Comparison of ENCODE assay signal across 8 cellular contexts in genomic region chr10:88994034-88994433, GRCh38.
DNase-seq lines count a peak whose midpoint lies in the region; ATAC-seq and TF ChIP-seq lines count a peak whose summit lies in the region.

No MANE protein-coding gene starts in this region.

- H3K79me2 ChIP-seq in DOHH2 (ENCODE audit: control insufficient read depth, low read length), result no peaks in the 10 kb centered on the region

- no peaks in the 10 kb centered on the region for H4K20me1 ChIP-seq in DOHH2 (ENCODE audit: control insufficient read depth, insufficient read depth, low read depth, low read length)

- DNase-seq in astrocyte of the spinal cord (ENCODE audit: low read depth, low spot score), result peak; percentile 8
- DNase-seq in stimulated activated CD4-positive, alpha-beta T cell treated with anti-CD3 and anti-CD28 coated beads, Interleukin-2, amount 100 ng/mL, for 48 hours, result no peak

- H3K36me3 ChIP-seq in DOHH2 (ENCODE audit: control insufficient read depth, low read length), result no peaks in the 10 kb centered on the region
- no peaks in the 10 kb centered on the region for H3K36me3 ChIP-seq in HEK293 (ENCODE audit: control insufficient read depth in 2 of 2, insufficient read depth in 1 of 2, low read length in 2 of 2)
- H3K36me3 ChIP-seq in neutrophil, result no peaks in the 10 kb centered on the region

- POLR2A ChIA-PET in HEK293 (lab: Yijun Ruan, JAX), result interaction anchor here (1.2 to 1.7 kb wide), 2 partner anchors 114 to 213 kb away, joined by 3 to 7 read pairs; partner anchors contain the start of genes CH25H and STAMBPL1

- H3K4me3 ChIP-seq in DOHH2 (ENCODE audit: low read length) (no peak overlapping the region), HEK293 (ENCODE audit: low read depth, low read length) (no peak overlapping the region), astrocyte of the spinal cord (ENCODE audit: low read depth, low read length) (no peak overlapping the region), neutrophil (ENCODE audit: low read depth in 1 of 2, low read length in 1 of 2) (no peak overlapping the region)

- TF ChIP-seq CTCF in DOHH2 (IDR thresholded peaks at IDR 0.05; ENCODE audit: low read depth, low read length, poor library complexity, severe bottlenecking), result no peak
- TF ChIP-seq CTCF in HEK293 (tag by site-specific recombination; IDR thresholded peaks at IDR 0.05), result no peak
- TF ChIP-seq CTCF in astrocyte of the spinal cord (IDR thresholded peaks at IDR 0.05; ENCODE audit: low read depth, low read length), result no peak
- TF ChIP-seq CTCF in neutrophil (IDR thresholded peaks at IDR 0.05), result no peak

- CTCF ChIA-PET in HEK293 (lab: Yijun Ruan, JAX), result interaction anchor here (0.9 to 7.4 kb wide), 9 partner anchors 30 to 224 kb away, joined by 3 to 137 read pairs (median 5); no protein-coding TSS in a partner anchor

- in situ Hi-C loops in astrocyte of the spinal cord (cut with HindIII; ENCODE audit: low sequenced_read_pairs), result no loop called here

- H3K27ac ChIP-seq in DOHH2 (ENCODE audit: low read depth, low read length), result no peak overlapping the region
- H3K27ac ChIP-seq in HEK293 (ENCODE audit: extremely low read depth, low read depth, low read length), result no peak overlapping the region
- peak overlapping the region; percentile 1 for H3K27ac ChIP-seq in neutrophil

- peaks cover 7% of the 10 kb centered on the region; the same call in 1 of the 2 replicates for H3F3A ChIP-seq in DOHH2 (ENCODE audit: control insufficient read depth, insufficient read depth)

- H3K9me2 ChIP-seq in DOHH2 (replicated peaks; ENCODE audit: control insufficient read depth, low read length), result no peaks in the 10 kb centered on the region

- ATAC-seq in GM18520 (IDR thresholded peaks at IDR 0.05; ENCODE audit: unreplicated experiment) (no peak), HG02840 (IDR thresholded peaks at IDR 0.05; ENCODE audit: low FRiP score, unreplicated experiment) (no peak), HG02798 (IDR thresholded peaks at IDR 0.05; ENCODE audit: poor library complexity, unreplicated experiment) (no peak)

- H3K27me3 ChIP-seq in DOHH2 (ENCODE audit: control insufficient read depth, low read length) (peaks cover 21% of the 10 kb centered on the region), neutrophil (no peaks in the 10 kb centered on the region)

- peaks cover 46% of the 10 kb centered on the region for H3K4me1 ChIP-seq in DOHH2 (ENCODE audit: control insufficient read depth, low read length)
- peaks cover 19% of the 10 kb centered on the region for H3K4me1 ChIP-seq in HEK293 (ENCODE audit: control insufficient read depth, insufficient read depth, low read length)
- H3K4me1 ChIP-seq in neutrophil (ENCODE audit: control insufficient read depth in 1 of 2, insufficient read depth in 1 of 2, low read depth in 1 of 2, low read length in 1 of 2), result peaks cover 52 to 63% of the 10 kb centered on the region in 2 experiments

- peak overlapping the region; percentile 20 for H3K4me2 ChIP-seq in DOHH2 (ENCODE audit: low read length)

- H3K9me3 ChIP-seq in DOHH2 (ENCODE audit: control insufficient read depth, insufficient read depth, low read length), result no peaks in the 10 kb centered on the region
- H3K9me3 ChIP-seq in HEK293 (ENCODE audit: control insufficient read depth, insufficient read depth, low read depth, low read length), result no peaks in the 10 kb centered on the region
- no peaks in the 10 kb centered on the region for H3K9me3 ChIP-seq in neutrophil

TF ChIP-seq in HEK293, 187 proteins besides CTCF, POLR2A, EP300 and RAD21:
- no peak for TF ChIP-seq GLIS2 (tag by site-specific recombination; IDR thresholded peaks at IDR 0.05)
- 0 out of 2 replicates have a peak, but pooled peaks have one; percentile 41 for TF ChIP-seq ZSCAN30 (tag by site-specific recombination; IDR thresholded peaks at IDR 0.05)
